Comparison of ENCODE assay signal across 8 cellular contexts in genomic region chr6:70369332-70369950, GRCh38. TPM values are rescaled to one million over a fixed set of nuclear protein-coding genes. Genes with fewer than 3 reads are reported as not detected.
DNase-seq lines count a peak whose midpoint lies in the region; ATAC-seq and TF ChIP-seq lines count a peak whose summit lies in the region.

No MANE protein-coding gene starts in this region.

- H3K4me1 ChIP-seq in Panc1 (ENCODE audit: control insufficient read depth, insufficient read depth, low read length) (no peaks in the 10 kb centered on the region), thoracic aorta (ENCODE audit: control insufficient read depth in 1 of 2, low read depth in 2 of 2) (no peaks in the 10 kb centered on the region)

- no peaks in the 10 kb centered on the region for H3K4me1 Mint-ChIP-seq in activated T-cell treated with anti-CD3 and anti-CD28 coated beads, Interleukin-2, amount 50 U/mL, for 72 hours (ENCODE audit: low read depth)

- POLR2A ChIA-PET in Panc1 (lab: Charles Lee), result no interaction called here

- DNase-seq in DMS53 treated with DMSO at 0.1 percent for 48 hours (lab: John Stamatoyannopoulos, UW; ENCODE audit: unreplicated experiment), result peak; percentile 87
- peak in 71 of 76 experiments; percentile 13 to 89 (median 68) for DNase-seq in HUDEP-2 (lab: John Stamatoyannopoulos, UW; ENCODE audit: unreplicated experiment in 76 of 76)
- peak; percentile 67 for DNase-seq in Panc1 (ENCODE audit: low read depth, low spot score)
- peak; percentile 62 to 72 for DNase-seq in activated T-cell treated with anti-CD3 and anti-CD28 coated beads, Interleukin-2, amount 50 U/mL, for 72 hours
- peak; percentile 76 for DNase-seq in fibroblast of pulmonary artery (ENCODE audit: low read depth)
- peak; percentile 28 for DNase-seq in non-pigmented ciliary epithelial cell (ENCODE audit: low read depth)
- no peak for DNase-seq in thoracic aorta (ENCODE audit: low spot score)

- peaks cover 14% of the 10 kb centered on the region; the same call in 1 of the 2 replicates for H3K27me3 ChIP-seq in Panc1 (ENCODE audit: control insufficient read depth, insufficient read depth, low read length)
- H3K27me3 ChIP-seq in thoracic aorta (replicated peaks; ENCODE audit: insufficient read depth), result no peaks in the 10 kb centered on the region

- no peak overlapping the region for H3K4me3 Mint-ChIP-seq in activated T-cell treated with anti-CD3 and anti-CD28 coated beads, Interleukin-2, amount 50 U/mL, for 72 hours

- ATAC-seq in GM21423 (IDR thresholded peaks at IDR 0.05; ENCODE audit: unreplicated experiment) (peak; percentile 86), Panc1 (peak; percentile 93), thoracic aorta (ENCODE audit: insufficient number of reproducible peaks, low FRiP score, low read depth) (peak; percentile 47)
- ATAC-seq in activated T-cell treated with anti-CD3 and anti-CD28 coated beads, Interleukin-2, amount 50 U/mL, for 72 hours (replicated peaks in 1 of 2), result peak; percentile 68 to 70

- no peak overlapping the region for H3K27ac Mint-ChIP-seq in activated T-cell treated with anti-CD3 and anti-CD28 coated beads, Interleukin-2, amount 50 U/mL, for 72 hours

- no peaks in the 10 kb centered on the region for H3K36me3 Mint-ChIP-seq in activated T-cell treated with anti-CD3 and anti-CD28 coated beads, Interleukin-2, amount 50 U/mL, for 72 hours (ENCODE audit: insufficient read depth in 2 of 2)

- TF ChIP-seq CTCF in Panc1 (IDR thresholded peaks at IDR 0.05) (peak; percentile 98), fibroblast of pulmonary artery (IDR thresholded peaks at IDR 0.05; ENCODE audit: low read length, missing control alignments) (peak; percentile 100), thoracic aorta (IDR thresholded peaks at IDR 0.05) (peak; percentile 75)

- H3K9me3 ChIP-seq in Panc1 (ENCODE audit: control insufficient read depth, insufficient read depth, low read depth, low read length) (no peaks in the 10 kb centered on the region), thoracic aorta (no peaks in the 10 kb centered on the region)

- CTCF ChIA-PET in Panc1 (lab: Charles Lee), result interaction anchor here (0.5 to 3.2 kb wide), 4 partner anchors 60 to 153 kb away, joined by 3 to 53 read pairs (median 10); no protein-coding TSS in a partner anchor

- no peak overlapping the region for H3K27ac ChIP-seq in Panc1 (ENCODE audit: low read length)
- H3K27ac ChIP-seq in thoracic aorta, result no peak overlapping the region

- H3K36me3 ChIP-seq in Panc1 (ENCODE audit: control insufficient read depth, insufficient read depth, low read length), result no peaks in the 10 kb centered on the region
- H3K36me3 ChIP-seq in thoracic aorta, result no peaks in the 10 kb centered on the region

- H3K4me3 ChIP-seq in Panc1 (ENCODE audit: low read depth in 2 of 2, low read length in 2 of 2) (no peak overlapping the region), fibroblast of pulmonary artery (replicated peaks; ENCODE audit: low read depth, low read length) (no peak overlapping the region), thoracic aorta (no peak overlapping the region)

- H3K9me3 Mint-ChIP-seq in activated T-cell treated with anti-CD3 and anti-CD28 coated beads, Interleukin-2, amount 50 U/mL, for 72 hours, result no peaks in the 10 kb centered on the region

- intact Hi-C loops in Panc1 (cut with micrococcal nuclease; ENCODE audit: unreplicated experiment), result loop anchor here (1.0 kb wide), 2 partner anchors 59 to 148 kb away; no protein-coding TSS in a partner anchor

- in situ Hi-C loops in Panc1 (cut with HindIII; ENCODE audit: low pct_unique_long_range_greater_than_20kb, low sequenced_read_pairs), result no loop called here

- no TSS peak for BruUV-seq in Panc1 (replicated peaks; lab: Mats Ljungman, UMichigan)

- peaks cover 12% of the 10 kb centered on the region for H3K27me3 Mint-ChIP-seq in activated T-cell treated with anti-CD3 and anti-CD28 coated beads, Interleukin-2, amount 50 U/mL, for 72 hours (ENCODE audit: low read depth)

RNA-seq across cellular contexts. Expression of gene FAM135A, which starts 43.9 kb away (rescaled TPM):
- total RNA-seq in Panc1 (2021; ENCODE audit: unreplicated experiment), result 31.5 TPM
- polyA plus RNA-seq in Panc1 (2012; ENCODE audit: insufficient read length), result 12.2 TPM
- 10 to 100 TPM; 11.4 to 12.6 TPM for total RNA-seq in activated T-cell treated with anti-CD3 and anti-CD28 coated beads, Interleukin-2, amount 50 U/mL, for 72 hours
- 10 to 100 TPM; 28.0 to 40.3 TPM for total RNA-seq in thoracic aorta
